In the genomic region with DNA sequence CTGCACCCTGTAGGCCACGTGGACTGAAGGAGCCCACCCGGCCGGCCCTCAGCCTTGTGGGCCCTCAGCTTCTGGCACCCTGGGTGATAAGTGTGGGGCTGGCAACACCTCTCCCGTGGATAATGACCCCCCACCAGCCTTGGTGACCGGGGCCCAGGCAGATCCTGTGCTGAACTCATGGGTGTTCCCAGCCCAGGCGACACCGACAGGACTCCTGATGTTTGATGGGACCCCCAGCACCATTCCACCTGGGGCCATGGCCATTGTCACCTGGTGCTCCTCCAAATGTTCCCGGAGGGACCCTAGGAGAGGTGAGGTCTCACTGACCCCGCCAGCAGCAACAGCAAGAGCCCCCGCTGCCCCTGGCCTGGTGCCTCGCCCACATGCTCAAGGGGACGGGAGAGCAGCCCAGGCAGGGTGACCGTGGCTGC, we compare ENCODE assay signal across 28 cellular contexts. TPM values are rescaled to one million over a fixed set of nuclear protein-coding genes. Genes with fewer than 3 reads are reported as not detected.
DNase-seq lines count a peak whose midpoint lies in the region; ATAC-seq, FAIRE-seq and TF ChIP-seq lines count a peak whose summit lies in the region.
"Had no signal": no experiment of that assay in that cellular context is flagged by ENCODE, and none has a peak within 500 bp of the region (broad histone marks: within the 10 kb centered on the region; RNA-seq: fewer than 3 reads in every experiment).

No MANE protein-coding gene starts in this region.

- no peak overlapping the region for H3K4me3 ChIP-seq in heart right ventricle
- H3K4me3 ChIP-seq in RWPE2 (ENCODE audit: severe bottlenecking), result no peak overlapping the region
- no peak overlapping the region for H3K4me3 ChIP-seq in neuronal stem cell (ENCODE audit: low read length in 2 of 2)
- no peak overlapping the region for H3K4me3 ChIP-seq in aorta (ENCODE audit: low read length in 2 of 2)
- H3K4me3 ChIP-seq: K562, Peyer's patch, SJCRH30 had no signal

- no peak overlapping the region for H2BK12ac ChIP-seq in neuronal stem cell (ENCODE audit: low read length)

- H3K36me3 ChIP-seq in heart right ventricle (no peaks in the 10 kb centered on the region), RWPE2 (ENCODE audit: low read depth) (no peaks in the 10 kb centered on the region), neuronal stem cell (replicated peaks in 1 of 2; ENCODE audit: control insufficient read depth in 2 of 2, insufficient read depth in 2 of 2, low read length in 2 of 2) (no peaks in the 10 kb centered on the region), aorta (ENCODE audit: control insufficient read depth in 1 of 2, insufficient read depth in 2 of 2, low read length in 1 of 2) (no peaks in the 10 kb centered on the region)
- H3K36me3 ChIP-seq: Peyer's patch, SJCRH30 had no signal

- 85 to 93% methylated on average over 13 of the region's 13 CpGs for WGBS in heart right ventricle, 2 donors
- no CpG with 5 or more reads among the region's 13 CpGs for WGBS in neuronal stem cell (ENCODE audit: extremely low coverage in 2 of 2, insufficient read length in 2 of 2, insufficient replicate concordance in 1 of 2), 2 donors
- WGBS in aorta, 2 donors, result 94 to 96% methylated on average over 13 of the region's 13 CpGs

- H3K27ac ChIP-seq in heart right ventricle, result peak overlapping the region in 7 of 10 donors; percentile 9 to 69 (median 44)
- H3K27ac ChIP-seq in RWPE2 (ENCODE audit: poor library complexity, severe bottlenecking), result no peak overlapping the region
- no peak overlapping the region for H3K27ac ChIP-seq in neuronal stem cell (replicated peaks; ENCODE audit: low read length)
- H3K27ac ChIP-seq in aorta (ENCODE audit: low read depth in 1 of 2, low read length in 2 of 2), result no peak overlapping the region
- no peak overlapping the region for H3K27ac ChIP-seq in foreskin keratinocyte
- H3K27ac ChIP-seq: HL-60, Peyer's patch, SJCRH30 had no signal

- no peak overlapping the region for H2BK120ac ChIP-seq in neuronal stem cell (ENCODE audit: low read depth, low read length)

- peak overlapping the region; percentile 47 for H3K14ac ChIP-seq in neuronal stem cell (ENCODE audit: low read length)

- no peaks in the 10 kb centered on the region for H3K9me3 ChIP-seq in heart right ventricle
- no peaks in the 10 kb centered on the region for H3K9me3 ChIP-seq in RWPE2 (ENCODE audit: severe bottlenecking)
- H3K9me3 ChIP-seq in neuronal stem cell (replicated peaks in 1 of 2; ENCODE audit: control insufficient read depth in 2 of 2, insufficient read depth in 1 of 2, low read depth in 1 of 2, low read length in 2 of 2), result no peaks in the 10 kb centered on the region
- no peaks in the 10 kb centered on the region for H3K9me3 ChIP-seq in aorta (ENCODE audit: control insufficient read depth, low read length)
- H3K9me3 ChIP-seq: Peyer's patch, SJCRH30 had no signal

- H3K4me1 ChIP-seq in heart right ventricle (peaks cover 0 to 20% (median 6%) of the 10 kb centered on the region in 9 donors), RWPE2 (ENCODE audit: insufficient read depth, poor library complexity, severe bottlenecking) (no peaks in the 10 kb centered on the region), neuronal stem cell (ENCODE audit: control insufficient read depth in 2 of 2, insufficient read depth in 1 of 2, low read depth in 1 of 2, low read length in 2 of 2) (peaks cover 5 to 11% of the 10 kb centered on the region in 2 donors), aorta (ENCODE audit: control insufficient read depth in 1 of 2, insufficient read depth in 2 of 2, low read length in 2 of 2) (no peaks in the 10 kb centered on the region), foreskin keratinocyte (no peaks in the 10 kb centered on the region)
- H3K4me1 ChIP-seq: SJCRH30 had no signal

- TF ChIP-seq CTCF in heart right ventricle (IDR thresholded peaks at IDR 0.05) (no peak), RWPE2 (IDR thresholded peaks at IDR 0.05; ENCODE audit: poor library complexity, severe bottlenecking) (no peak), foreskin keratinocyte (conservative IDR thresholded peaks at IDR 0.05) (no peak)

- no peak for FAIRE-seq in HTR-8/SVneo (lab: Jason Lieb, UNC)
- FAIRE-seq: GM12891, GM19239 had no signal

- H3K4ac ChIP-seq in neuronal stem cell (ENCODE audit: low read length), result no peak overlapping the region

- no peak overlapping the region for H2BK5ac ChIP-seq in neuronal stem cell (ENCODE audit: low read length)

- DNase-seq in heart right ventricle (no peak), left ventricle myocardium superior (no peak), RWPE2 (ENCODE audit: low spot score) (peak; percentile 45), neuronal stem cell (ENCODE audit: low spot score) (no peak), aorta (peak; percentile 37 to 51), HTR-8/SVneo (ENCODE audit: insufficient read length, low spot score) (no peak), foreskin keratinocyte (no peak)
- DNase-seq: DMS 273 treated with DMSO at 0.1 percent for 48 hours, DMS79 treated with DMSO at 0.1 percent for 48 hours, GF-D8, Kasumi-1, NCI-H1436, NCI-H187, NCI-H2081 treated with DMSO at 0.1 percent for 48 hours, NCI-H2171 treated with DMSO at 0.1 percent for 48 hours, NCI-H510A treated with DMSO at 0.1 percent for 48 hours, SJCRH30 had no signal

- peak overlapping the region; percentile 90 for H2AFZ ChIP-seq in neuronal stem cell (ENCODE audit: low read length)

- H4K91ac ChIP-seq in neuronal stem cell (ENCODE audit: low read depth, low read length, poor library complexity), result no peak overlapping the region

- peak overlapping the region; percentile 64 for H3K18ac ChIP-seq in neuronal stem cell (ENCODE audit: low read length)

- no peak overlapping the region for H3K4me2 ChIP-seq in neuronal stem cell (ENCODE audit: insufficient read depth, low read length, poor library complexity, severe bottlenecking)

- ATAC-seq in heart right ventricle (peak in 1 of 8 donors; percentile 3), left ventricle myocardium superior (no peak), RWPE2 (ENCODE audit: low read depth) (no peak), aorta (ENCODE audit: low FRiP score) (no peak), foreskin keratinocyte (no peak)

- peak overlapping the region; percentile 43 for H2BK15ac ChIP-seq in neuronal stem cell (ENCODE audit: low read length)

- no peak overlapping the region for H4K8ac ChIP-seq in neuronal stem cell (ENCODE audit: low read depth, low read length)

- intact Hi-C loops in heart right ventricle (cut with DNase I) (no loop called here), left ventricle myocardium superior (cut with micrococcal nuclease) (no loop called here), aorta (cut with DNase I) (no loop called here)

- H3K23ac ChIP-seq in neuronal stem cell (ENCODE audit: low read depth, low read length, poor library complexity), result no peak overlapping the region

- peak overlapping the region; percentile 86 for H2AK5ac ChIP-seq in neuronal stem cell (ENCODE audit: low read depth, low read length)

- H3K79me1 ChIP-seq in neuronal stem cell (ENCODE audit: low read depth, low read length), result no peaks in the 10 kb centered on the region

- peak overlapping the region; percentile 50 for H3K9ac ChIP-seq in neuronal stem cell (ENCODE audit: low read depth, low read length, poor library complexity)

- H3K27me3 ChIP-seq in heart right ventricle, result peaks cover 10 to 45% (median 32%) of the 10 kb centered on the region in 7 donors
- H3K27me3 ChIP-seq in RWPE2 (ENCODE audit: insufficient read depth, poor library complexity, severe bottlenecking), result peaks cover 22% of the 10 kb centered on the region
- H3K27me3 ChIP-seq in neuronal stem cell (ENCODE audit: control insufficient read depth in 3 of 3, insufficient read depth in 3 of 3, low read depth in 1 of 3, low read length in 3 of 3), result peaks cover 0 to 10% (median 0%) of the 10 kb centered on the region in 3 experiments
- H3K27me3 ChIP-seq in aorta (ENCODE audit: control insufficient read depth in 1 of 2, insufficient read depth in 2 of 2, low read length in 1 of 2), result no peaks in the 10 kb centered on the region
- peaks cover 38% of the 10 kb centered on the region for H3K27me3 ChIP-seq in foreskin keratinocyte

RNA-seq across cellular contexts. Expression of a gene that starts 19.4 kb away (rescaled TPM):
- 1 to 10 TPM in 1 of 10 donors, under 1 TPM in 5, not detected in 4; 0.15 to 1.3 (median 0.24) TPM for total RNA-seq in heart right ventricle
- under 1 TPM; 0.12 to 0.22 TPM for polyA plus RNA-seq in heart right ventricle
- 0.45 TPM for total RNA-seq in left ventricle myocardium superior
- polyA plus RNA-seq in neuronal stem cell (2013, experiment 1 of 2), result 0.20 TPM
- polyA plus RNA-seq in neuronal stem cell (2013, experiment 2 of 2), result 0.18 TPM
- total RNA-seq in aorta, result under 1 TPM; 0.06 to 0.19 TPM
- polyA plus RNA-seq in aorta, result under 1 TPM; 0.03 to 0.38 TPM
- not detected in 2 replicates for total RNA-seq in foreskin keratinocyte
- polyA plus RNA-seq in foreskin keratinocyte, result not detected in 2 replicates
- total RNA-seq: A172; CD4-positive, alpha-beta memory T cell; H4; M059J; OCI-LY7; SJCRH30 had no signal
- polyA plus RNA-seq: BJ; CD4-positive, alpha-beta memory T cell had no signal

Comparison
In these comparisons a context has a peak if more than half of its experiments do, and no peak if none do; other contexts are left out.
1. DNase-seq: peak in RWPE2 (single experiment) and aorta (2 of 2); none in heart right ventricle (0 of 2), left ventricle myocardium superior (single experiment), neuronal stem cell (single experiment), HTR-8/SVneo (single experiment) and foreskin keratinocyte (0 of 2).
2. H3K27ac ChIP-seq: peak in heart right ventricle (7 of 10); none in RWPE2 (single experiment), neuronal stem cell (single experiment), aorta (0 of 2) and foreskin keratinocyte (single experiment).